In genomic region chr20:47126709-47127108, GRCh38 we compare ENCODE assay signal across 16 cellular contexts.
DNase-seq lines count a peak whose midpoint lies in the region; ATAC-seq and TF ChIP-seq lines count a peak whose summit lies in the region.
"Had no signal": no experiment of that assay in that cellular context is flagged by ENCODE, and none has a peak within 500 bp of the region (broad histone marks: within the 10 kb centered on the region; RNA-seq: fewer than 3 reads in every experiment).

No MANE protein-coding gene starts in this region.

- no peak overlapping the region for H3K4ac ChIP-seq in mesenchymal stem cell (ENCODE audit: low read depth in 1 of 2, low read length in 2 of 2)

- no peak overlapping the region for H3K23ac ChIP-seq in mesenchymal stem cell (ENCODE audit: low read length in 2 of 2)

- no peak overlapping the region for H3K18ac ChIP-seq in mesenchymal stem cell (ENCODE audit: low read depth in 1 of 2, low read length in 2 of 2)

- CTCF ChIA-PET in AG04449 (lab: Yijun Ruan, JAX) (no interaction called here), WTC11 (lab: Charles Lee) (no interaction called here)
- CTCF ChIA-PET in activated CD8-positive, alpha-beta memory T cell treated with anti-CD3 and anti-CD28 coated beads, Interleukin-2, amount 10 ng/mL, durations not matched to agents 7 days and 5 days (lab: Charles Lee) = no interaction called here

- H3K4me2 ChIP-seq in mesenchymal stem cell (ENCODE audit: low read length, poor library complexity, severe bottlenecking) = no peak overlapping the region

- H2AK5ac ChIP-seq in mesenchymal stem cell (ENCODE audit: low read length, severe bottlenecking) = no peak overlapping the region

- H3K4me3 Mint-ChIP-seq in activated CD8-positive, alpha-beta memory T cell treated with anti-CD3 and anti-CD28 coated beads, Interleukin-2, amount 10 ng/mL, durations not matched to agents 7 days and 5 days = no peak overlapping the region
- H3K4me3 Mint-ChIP-seq in WTC11 = no peak overlapping the region
- H3K4me3 Mint-ChIP-seq: effector memory CD8-positive, alpha-beta T cell; memory B cell had no signal

- no peaks in the 10 kb centered on the region for H3K9me3 ChIP-seq in mesenchymal stem cell (ENCODE audit: control insufficient read depth, low read length)
- H3K9me3 ChIP-seq: adrenal gland, pancreas, upper lobe of right lung had no signal

- peaks cover 40% of the 10 kb centered on the region for H3K27me3 Mint-ChIP-seq in activated CD8-positive, alpha-beta memory T cell treated with anti-CD3 and anti-CD28 coated beads, Interleukin-2, amount 10 ng/mL, durations not matched to agents 7 days and 5 days
- no peaks in the 10 kb centered on the region for H3K27me3 Mint-ChIP-seq in WTC11 (ENCODE audit: low read depth)

- no peak overlapping the region for H3K27ac ChIP-seq in mesenchymal stem cell (ENCODE audit: low read length, poor library complexity, severe bottlenecking)
- H3K27ac ChIP-seq: adrenal gland, pancreas, upper lobe of right lung had no signal

- H4K8ac ChIP-seq in mesenchymal stem cell (ENCODE audit: low read length) = no peak overlapping the region

- H3K27me3 ChIP-seq in mesenchymal stem cell (ENCODE audit: control insufficient read depth in 1 of 2, insufficient read depth in 1 of 2, low read length in 2 of 2) = peaks cover 0 to 6% of the 10 kb centered on the region in 2 experiments
- H3K27me3 ChIP-seq: adrenal gland, pancreas, upper lobe of right lung had no signal

- H4K91ac ChIP-seq in mesenchymal stem cell (ENCODE audit: low read length) = no peak overlapping the region

- H3K36me3 ChIP-seq in mesenchymal stem cell (ENCODE audit: control insufficient read depth in 1 of 2, insufficient read depth in 2 of 2, low read depth in 1 of 2, low read length in 2 of 2) = no peaks in the 10 kb centered on the region
- H3K36me3 ChIP-seq: adrenal gland, pancreas, upper lobe of right lung had no signal

- no peak overlapping the region for H3K9ac ChIP-seq in mesenchymal stem cell (ENCODE audit: low read length)

- POLR2A ChIA-PET in AG04449 (lab: Yijun Ruan, JAX) = no interaction called here
- POLR2A ChIA-PET in WTC11 (lab: Charles Lee) = no interaction called here

- H2AFZ ChIP-seq in mesenchymal stem cell (ENCODE audit: low read depth, low read length) = no peak overlapping the region

- no peak overlapping the region for H2BK15ac ChIP-seq in mesenchymal stem cell (ENCODE audit: low read depth, poor library complexity, severe bottlenecking)

- no peak overlapping the region for H2BK12ac ChIP-seq in mesenchymal stem cell (ENCODE audit: low read length in 2 of 2)

- no peaks in the 10 kb centered on the region for H3K4me1 Mint-ChIP-seq in activated CD8-positive, alpha-beta memory T cell treated with anti-CD3 and anti-CD28 coated beads, Interleukin-2, amount 10 ng/mL, durations not matched to agents 7 days and 5 days
- H3K4me1 Mint-ChIP-seq in WTC11 = peaks cover 8% of the 10 kb centered on the region

- H2BK5ac ChIP-seq in mesenchymal stem cell (ENCODE audit: low read depth, low read length, poor library complexity, severe bottlenecking) = no peak overlapping the region

- H3K9me3 Mint-ChIP-seq in activated CD8-positive, alpha-beta memory T cell treated with anti-CD3 and anti-CD28 coated beads, Interleukin-2, amount 10 ng/mL, durations not matched to agents 7 days and 5 days (ENCODE audit: low read depth) = no peaks in the 10 kb centered on the region
- H3K9me3 Mint-ChIP-seq in WTC11 = peaks cover 9% of the 10 kb centered on the region
- H3K9me3 Mint-ChIP-seq: effector memory CD8-positive, alpha-beta T cell had no signal

- no peaks in the 10 kb centered on the region for H3K79me1 ChIP-seq in mesenchymal stem cell (replicated peaks; ENCODE audit: low read length, poor library complexity, severe bottlenecking)

- H3K4me1 ChIP-seq in mesenchymal stem cell (ENCODE audit: control insufficient read depth, insufficient read depth, low read depth, low read length) = peaks cover 9% of the 10 kb centered on the region
- H3K4me1 ChIP-seq: adrenal gland, pancreas had no signal

- DNase-seq in AG04449 (ENCODE audit: low read depth, low spot score) = peak; percentile 47
- peak; percentile 87 for DNase-seq in M059J (ENCODE audit: low read depth)
- peak; percentile 70 to 81 for DNase-seq in cardiac fibroblast (ENCODE audit: low read depth in 2 of 2)
- peak; percentile 27 for DNase-seq in mesenchymal stem cell
- DNase-seq in activated CD8-positive, alpha-beta memory T cell treated with anti-CD3 and anti-CD28 coated beads, Interleukin-2, amount 10 ng/mL, durations not matched to agents 7 days and 5 days = no peak
- no peak for DNase-seq in WTC11 (ENCODE audit: low spot score)
- DNase-seq: activated CD4-positive, CD25-positive, alpha-beta regulatory T cell treated with anti-CD3 and anti-CD28 coated beads, Interleukin-2, amount 50 U/mL, for 72 hours; adrenal gland; DMS79; effector memory CD8-positive, alpha-beta T cell; MM.1S; pancreas; upper lobe of right lung had no signal

- H3K36me3 Mint-ChIP-seq in activated CD8-positive, alpha-beta memory T cell treated with anti-CD3 and anti-CD28 coated beads, Interleukin-2, amount 10 ng/mL, durations not matched to agents 7 days and 5 days = no peaks in the 10 kb centered on the region
- no peaks in the 10 kb centered on the region for H3K36me3 Mint-ChIP-seq in WTC11
- H3K36me3 Mint-ChIP-seq: memory B cell had no signal

- H3K4me3 ChIP-seq in AG04449 (ENCODE audit: low read depth, low read length) (no peak overlapping the region), cardiac fibroblast (replicated peaks in 1 of 2; ENCODE audit: low read depth in 2 of 2, low read length in 2 of 2) (no peak overlapping the region), mesenchymal stem cell (ENCODE audit: insufficient read depth in 1 of 2, low read depth in 1 of 2, low read length in 2 of 2) (no peak overlapping the region)
- H3K4me3 ChIP-seq: adrenal gland, pancreas, upper lobe of right lung had no signal

- no peak overlapping the region for H3K14ac ChIP-seq in mesenchymal stem cell (ENCODE audit: low read length in 2 of 2)

- H2BK120ac ChIP-seq in mesenchymal stem cell (ENCODE audit: low read depth, low read length) = no peak overlapping the region

- H3K27ac Mint-ChIP-seq in activated CD8-positive, alpha-beta memory T cell treated with anti-CD3 and anti-CD28 coated beads, Interleukin-2, amount 10 ng/mL, durations not matched to agents 7 days and 5 days = no peak overlapping the region
- H3K27ac Mint-ChIP-seq in WTC11 = no peak overlapping the region
- H3K27ac Mint-ChIP-seq: effector memory CD8-positive, alpha-beta T cell; memory B cell had no signal

- 34% methylated on average over 5 of the region's 5 CpGs for WGBS in mesenchymal stem cell

- no peak for TF ChIP-seq CTCF in AG04449 (IDR thresholded peaks at IDR 0.05; ENCODE audit: insufficient read depth, low read length, missing control alignments)
- no peak for TF ChIP-seq CTCF in cardiac fibroblast (IDR thresholded peaks at IDR 0.05; ENCODE audit: low read depth, low read length)
- no peak for TF ChIP-seq CTCF in WTC11 (IDR thresholded peaks at IDR 0.05)

- ATAC-seq in activated CD8-positive, alpha-beta memory T cell treated with anti-CD3 and anti-CD28 coated beads, Interleukin-2, amount 10 ng/mL, durations not matched to agents 7 days and 5 days = no peak
- no peak for ATAC-seq in WTC11
- ATAC-seq in HG02981 (IDR thresholded peaks at IDR 0.05; ENCODE audit: unreplicated experiment) = no peak
- ATAC-seq in HG03565 (IDR thresholded peaks at IDR 0.05; ENCODE audit: unreplicated experiment) = no peak
- ATAC-seq: effector memory CD8-positive, alpha-beta T cell; upper lobe of right lung had no signal

TF ChIP-seq in WTC11, 78 proteins besides CTCF, POLR2A, EP300 and RAD21:
- TF ChIP-seq RORB (CRISPR knock-in tag; IDR thresholded peaks at IDR 0.05) (no peak), ZNF416 (CRISPR knock-in tag; IDR thresholded peaks at IDR 0.05) (no peak)

Comparison
In these comparisons a context has a peak if more than half of its experiments do, and no peak if none do; other contexts are left out.
1. DNase-seq: peak in AG04449 (single experiment), M059J (single experiment), cardiac fibroblast (2 of 2) and mesenchymal stem cell (single experiment); none in activated CD8-positive, alpha-beta memory T cell treated with anti-CD3 and anti-CD28 coated beads, Interleukin-2, amount 10 ng/mL, durations not matched to agents 7 days and 5 days (single experiment) and WTC11 (single experiment).